ENCODE assay signal across 13 cellular contexts in the genomic region with DNA sequence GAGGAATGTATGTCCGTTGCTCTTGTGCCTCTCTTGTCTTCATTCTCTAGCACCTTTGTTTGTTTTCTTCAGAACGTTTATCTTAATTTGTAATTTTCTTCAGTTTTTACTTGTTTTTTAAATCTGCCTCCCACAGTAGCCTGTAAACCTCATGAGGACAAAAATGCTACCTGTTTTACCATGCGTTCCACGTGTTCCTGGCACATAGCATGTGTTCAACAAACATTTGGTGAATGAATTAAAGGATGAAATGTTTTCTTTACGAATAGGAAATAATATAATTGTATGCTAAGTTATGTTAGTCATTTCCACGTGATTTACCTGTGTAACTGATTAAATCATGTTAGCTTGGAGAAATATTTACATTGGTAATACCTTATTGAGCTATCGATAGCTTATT. TPM values are rescaled to one million over a fixed set of nuclear protein-coding genes. Genes with fewer than 3 reads are reported as not detected.
DNase-seq lines count a peak whose midpoint lies in the region; ATAC-seq, FAIRE-seq and TF ChIP-seq lines count a peak whose summit lies in the region.
"Had no signal": no experiment of that assay in that cellular context is flagged by ENCODE, and none has a peak within 500 bp of the region (broad histone marks: within the 10 kb centered on the region; RNA-seq: fewer than 3 reads in every experiment).

No MANE protein-coding gene starts in this region.

- DNase-seq in HepG2 (ENCODE audit: low spot score) (no peak), right lobe of liver (no peak), suprapubic skin (ENCODE audit: low spot score in 2 of 2) (no peak), GM13977 (ENCODE audit: low spot score) (no peak), NOMO-1 treated with dmso at 0.1 percent for 144 hours (lab: John Stamatoyannopoulos, UW; ENCODE audit: unreplicated experiment) (no peak), mucosa of gallbladder (ENCODE audit: low spot score) (no peak)
- DNase-seq in activated CD4-positive, alpha-beta memory T cell treated with anti-CD3 and anti-CD28 coated beads, Interleukin-2, amount 10 ng/mL, durations not matched to agents 7 days and 5 days, result no peak
- DNase-seq: kidney glomerular epithelial cell, NCI-H187 treated with DMSO at 0.1 percent for 48 hours, right cardiac atrium, SJCRH30 had no signal

- H3K27ac ChIP-seq in HepG2 (ENCODE audit: extremely low read length, insufficient read depth, low read length), result no peak overlapping the region
- H3K27ac ChIP-seq in right lobe of liver, result no peak overlapping the region
- no peak overlapping the region for H3K27ac ChIP-seq in suprapubic skin
- H3K27ac ChIP-seq: SJCRH30 had no signal

- POLR2A ChIA-PET in HepG2 (lab: Yijun Ruan, JAX), result no interaction called here
- POLR2A ChIA-PET in activated CD4-positive, alpha-beta memory T cell treated with anti-CD3 and anti-CD28 coated beads, Interleukin-2, amount 10 ng/mL, durations not matched to agents 7 days and 5 days (lab: Charles Lee), result no interaction called here

- H3K36me3 ChIP-seq in HepG2 (replicated peaks in 1 of 2; ENCODE audit: control insufficient read depth in 1 of 2, insufficient read depth in 2 of 2, low read length in 2 of 2) (peaks cover 2 to 13% of the 10 kb centered on the region in 2 experiments), right lobe of liver (peaks cover 0 to 13% (median 6%) of the 10 kb centered on the region in 4 donors), suprapubic skin (peaks cover 17% of the 10 kb centered on the region)

- CTCF ChIA-PET in HepG2 (lab: Yijun Ruan, JAX; ENCODE audit: low intra/inter-chr PET ratio, low total read pairs), result no interaction called here
- CTCF ChIA-PET in activated CD4-positive, alpha-beta memory T cell treated with anti-CD3 and anti-CD28 coated beads, Interleukin-2, amount 10 ng/mL, durations not matched to agents 7 days and 5 days (lab: Charles Lee), result no interaction called here

- H3K4me1 Mint-ChIP-seq in activated CD4-positive, alpha-beta memory T cell treated with anti-CD3 and anti-CD28 coated beads, Interleukin-2, amount 10 ng/mL, durations not matched to agents 7 days and 5 days, result peaks cover 62% of the 10 kb centered on the region

- TF ChIP-seq EP300 in HepG2 (IDR thresholded peaks at IDR 0.05; ENCODE audit: low read depth in 2 of 2, low read length in 2 of 2) (no peak), HepG2 (CRISPR knock-in tag; IDR thresholded peaks at IDR 0.05; ENCODE audit: borderline replicate concordance) (no peak), suprapubic skin (IDR thresholded peaks at IDR 0.05) (no peak)

- H3K9me3 Mint-ChIP-seq in activated CD4-positive, alpha-beta memory T cell treated with anti-CD3 and anti-CD28 coated beads, Interleukin-2, amount 10 ng/mL, durations not matched to agents 7 days and 5 days, result peaks cover 18% of the 10 kb centered on the region

- no TSS peak for BruUV-seq in HepG2 (replicated peaks; lab: Mats Ljungman, UMichigan)

- H3K4me1 ChIP-seq in HepG2 (ENCODE audit: insufficient read depth, low read length) (peaks cover 70% of the 10 kb centered on the region), right lobe of liver (peaks cover 0 to 35% (median 12%) of the 10 kb centered on the region in 4 donors), suprapubic skin (peaks cover 19% of the 10 kb centered on the region)
- H3K4me1 ChIP-seq: SJCRH30 had no signal

- H3K27ac Mint-ChIP-seq in activated CD4-positive, alpha-beta memory T cell treated with anti-CD3 and anti-CD28 coated beads, Interleukin-2, amount 10 ng/mL, durations not matched to agents 7 days and 5 days, result no peak overlapping the region

- H3K79me2 ChIP-seq in HepG2 (ENCODE audit: insufficient read depth, low read length), result peaks cover 77% of the 10 kb centered on the region

- WGBS in HepG2 (ENCODE audit: low lambda C conversion rate), result 62% methylated on average over 7 of the region's 7 CpGs
- WGBS in right lobe of liver (ENCODE audit: insufficient coverage, low coverage, low lambda C conversion rate, missing lambda C conversion rate), result 35% methylated on average over 7 of the region's 7 CpGs
- WGBS in suprapubic skin, result 78% methylated on average over 7 of the region's 7 CpGs

- intact Hi-C loops in HepG2 (cut with micrococcal nuclease; ENCODE audit: unreplicated experiment), result no loop called here
- intact Hi-C loops in right lobe of liver (cut with DNase I), result no loop called here

- in situ Hi-C loops in HepG2 (cut with HindIII; ENCODE audit: extremely low pct_ligation_motif_present, low pct_unique_long_range_greater_than_20kb) (no loop called here), GM13977 (cut with MboI; ENCODE audit: low pct_unique_long_range_greater_than_20kb, low sequenced_read_pairs, unreplicated experiment) (no loop called here)

- ATAC-seq in HepG2 (no peak), right lobe of liver (no peak)
- ATAC-seq: right cardiac atrium had no signal

- no peak for TF ChIP-seq RAD21 in HepG2 (CRISPR knock-in tag; IDR thresholded peaks at IDR 0.05)

- H3K4me2 ChIP-seq in HepG2 (ENCODE audit: low read depth, low read length), result peak overlapping the region; percentile 76

- no peaks in the 10 kb centered on the region for H3K27me3 Mint-ChIP-seq in activated CD4-positive, alpha-beta memory T cell treated with anti-CD3 and anti-CD28 coated beads, Interleukin-2, amount 10 ng/mL, durations not matched to agents 7 days and 5 days

- H3K4me3 ChIP-seq in HepG2 (replicated peaks in 1 of 3; ENCODE audit: insufficient read depth in 1 of 3, low read depth in 2 of 3, low read length in 3 of 3), result peak overlapping the region; percentile 80 to 95 (median 94); a peak in 5 of 6 replicates
- no peak overlapping the region for H3K4me3 ChIP-seq in right lobe of liver
- 0 out of 2 replicates have a peak overlapping the region, but pooled peaks have one; percentile 17 for H3K4me3 ChIP-seq in iPS-18c (ENCODE audit: insufficient read depth, low read depth, low read length)
- H3K4me3 ChIP-seq in suprapubic skin, result peak overlapping the region; percentile 100

- H3K9ac ChIP-seq in HepG2 (ENCODE audit: insufficient read depth, low read depth, low read length), result peak overlapping the region; percentile 98; the same call in 1 of the 2 replicates

- FAIRE-seq in HepG2 (lab: Jason Lieb, UNC), result no peak
- FAIRE-seq: GM18507 had no signal

- TF ChIP-seq POLR2A in HepG2 (IDR thresholded peaks at IDR 0.05; ENCODE audit: insufficient read depth in 1 of 2, low read depth in 2 of 2, low read length in 2 of 2) (no peak), right lobe of liver (IDR thresholded peaks at IDR 0.05) (no peak), suprapubic skin (IDR thresholded peaks at IDR 0.05) (no peak)

- no peaks in the 10 kb centered on the region; a peak in 1 of 5 replicates for H3K27me3 ChIP-seq in HepG2 (ENCODE audit: control insufficient read depth in 1 of 2, insufficient read depth in 2 of 2, low read length in 2 of 2)
- no peaks in the 10 kb centered on the region for H3K27me3 ChIP-seq in right lobe of liver
- no peaks in the 10 kb centered on the region for H3K27me3 ChIP-seq in suprapubic skin
- H3K27me3 ChIP-seq: SJCRH30 had no signal

- H3K9me3 ChIP-seq in HepG2 (ENCODE audit: low read length), result peaks cover 10% of the 10 kb centered on the region; the same call in 1 of the 2 replicates
- H3K9me3 ChIP-seq in right lobe of liver, result no peaks in the 10 kb centered on the region
- no peaks in the 10 kb centered on the region for H3K9me3 ChIP-seq in iPS-18c (ENCODE audit: control insufficient read depth, insufficient read depth, low read length)
- peaks cover 19% of the 10 kb centered on the region for H3K9me3 ChIP-seq in suprapubic skin

- H4K20me1 ChIP-seq in HepG2 (ENCODE audit: insufficient read depth, low read length), result peaks cover 40% of the 10 kb centered on the region

- TF ChIP-seq CTCF in HepG2 (CRISPR knock-in tag; IDR thresholded peaks at IDR 0.05) (no peak), right lobe of liver (IDR thresholded peaks at IDR 0.05) (no peak), suprapubic skin (IDR thresholded peaks at IDR 0.05) (no peak), GM13977 (IDR thresholded peaks at IDR 0.05; ENCODE audit: extremely low read depth, insufficient read depth, missing control alignments) (no peak)

- peak overlapping the region; percentile 52 for H3K4me3 Mint-ChIP-seq in activated CD4-positive, alpha-beta memory T cell treated with anti-CD3 and anti-CD28 coated beads, Interleukin-2, amount 10 ng/mL, durations not matched to agents 7 days and 5 days

- H2AFZ ChIP-seq in HepG2 (ENCODE audit: low read length), result no peak overlapping the region

- peaks cover 77% of the 10 kb centered on the region for H3K36me3 Mint-ChIP-seq in activated CD4-positive, alpha-beta memory T cell treated with anti-CD3 and anti-CD28 coated beads, Interleukin-2, amount 10 ng/mL, durations not matched to agents 7 days and 5 days (ENCODE audit: low read depth)

RNA-seq across cellular contexts. Expression of a gene that starts 2.2 kb away (rescaled TPM):
- total RNA-seq in HepG2 (2016; rRNA removed; fragmentation: Illumina TruSeq; extraction: Trizol) (22.3 and 28.9 TPM in 2 replicates), right lobe of liver (10 to 100 TPM; 24.9 to 55.1 (median 32.0) TPM), suprapubic skin (100 to 1,000 TPM in 1 of 4 donors, 10 to 100 TPM in 3; 37.4 to 121 (median 58.2) TPM), mucosa of gallbladder (59.1 TPM)
- total RNA-seq in HepG2 (2016; cell fraction: cytosol; rRNA removed; fragmentation: Illumina TruSeq; extraction: Trizol; ENCODE audit: low read depth), result 316 and 350 TPM in 2 replicates
- 18.9 and 26.2 TPM in 2 replicates for total RNA-seq in HepG2 (2016; cell fraction: insoluble cytoplasmic fraction; rRNA removed; fragmentation: Illumina TruSeq; extraction: Trizol)
- 57.6 and 59.9 TPM in 2 replicates for total RNA-seq in HepG2 (2016; cell fraction: membrane; rRNA removed; fragmentation: Illumina TruSeq; extraction: Trizol)
- total RNA-seq in HepG2 (2016; cell fraction: nucleus; rRNA removed; fragmentation: Illumina TruSeq; extraction: Trizol), result 50.1 and 55.5 TPM in 2 replicates
- 12.4 TPM in 2 replicates for polyA plus RNA-seq in HepG2 (2011; rRNA removed)
- polyA plus RNA-seq in HepG2 (2011; cell fraction: cytosol; rRNA removed), result 5.1 and 5.5 TPM in 2 replicates
- 79.7 and 90.7 TPM in 2 replicates for polyA plus RNA-seq in HepG2 (2011; cell fraction: nucleus; rRNA removed)
- 26.4 and 28.0 TPM in 2 replicates for polyA plus RNA-seq in HepG2 (2012)
- 3.1 and 3.3 TPM in 2 replicates for polyA plus RNA-seq in HepG2 (2016; cell fraction: cytosol; fragmentation: Illumina TruSeq; extraction: Trizol; ENCODE audit: low read depth)
- polyA plus RNA-seq in HepG2 (2016; cell fraction: insoluble cytoplasmic fraction; fragmentation: Illumina TruSeq; extraction: Trizol; ENCODE audit: low read depth), result 10.1 and 11.9 TPM in 2 replicates
- polyA plus RNA-seq in HepG2 (2016; cell fraction: membrane; fragmentation: Illumina TruSeq; extraction: Trizol; ENCODE audit: low read depth), result 4.5 and 4.7 TPM in 2 replicates
- 38.9 and 41.2 TPM in 2 replicates for polyA plus RNA-seq in HepG2 (2016; cell fraction: nucleus; fragmentation: Illumina TruSeq; extraction: Trizol; ENCODE audit: insufficient read depth, low read depth)
- polyA minus RNA-seq in HepG2 (2011; rRNA and poly(A)+ RNA removed; ENCODE audit: low replicate concordance), result 18.7 and 23.4 TPM in 2 replicates
- 21.6 and 23.1 TPM in 2 replicates for polyA minus RNA-seq in HepG2 (2011; cell fraction: cytosol; rRNA and poly(A)+ RNA removed)
- polyA minus RNA-seq in HepG2 (2011; cell fraction: nucleus; rRNA and poly(A)+ RNA removed), result 99.0 and 111 TPM in 2 replicates
- total RNA-seq in activated CD4-positive, alpha-beta memory T cell treated with anti-CD3 and anti-CD28 coated beads, Interleukin-2, amount 10 ng/mL, durations not matched to agents 7 days and 5 days, result 10 to 100 TPM; 75.8 to 76.5 TPM

Comparison
In these comparisons a context has a peak if more than half of its experiments do, and no peak if none do; other contexts are left out.
1. H3K4me3 ChIP-seq: peak in HepG2 (3 of 3), iPS-18c (single experiment) and suprapubic skin (single experiment); none in right lobe of liver (0 of 3).